ENCODE assay signal across 21 cellular contexts in genomic region chr10:117554371-117554770, GRCh38. TPM values are rescaled to one million over a fixed set of nuclear protein-coding genes. Genes with fewer than 3 reads are reported as not detected.
"Had no signal": no experiment of that assay in that cellular context is flagged by ENCODE, and none has a peak within 500 bp of the region (broad histone marks: within the 10 kb centered on the region; RNA-seq: fewer than 3 reads in every experiment).

No MANE protein-coding gene starts in this region.

- H3K4me3 ChIP-seq: heart right ventricle, prostate gland, right lobe of liver, thoracic aorta had no signal

- ATAC-seq: activated naive CD8-positive, alpha-beta T cell treated with anti-CD3 and anti-CD28 coated beads, Interleukin-2, amount 50 U/mL, for 24 hours; activated T-cell treated with anti-CD3 and anti-CD28 coated beads, Interleukin-2, amount 50 U/mL, for 72 hours; effector memory CD8-positive, alpha-beta T cell; left lobe of liver; right lobe of liver; stimulated activated effector memory CD8-positive, alpha-beta T cell treated with anti-CD3 and anti-CD28 coated beads, Interleukin-12 subunit alpha, Interleukin-12 subunit beta, amount 100 ng/mL, for 72 hours had no signal

- H3K27ac ChIP-seq: breast epithelium, epithelial cell of prostate, heart right ventricle, prostate gland, right lobe of liver, thoracic aorta had no signal

- H3K9me3 ChIP-seq: breast epithelium, heart right ventricle, prostate gland, right lobe of liver, thoracic aorta had no signal

- H3K36me3 ChIP-seq: breast epithelium, heart right ventricle, prostate gland, right lobe of liver, thoracic aorta had no signal

- H3K9me3 Mint-ChIP-seq: activated naive CD8-positive, alpha-beta T cell treated with anti-CD3 and anti-CD28 coated beads, Interleukin-2, amount 50 U/mL, for 24 hours; activated T-cell treated with anti-CD3 and anti-CD28 coated beads, Interleukin-2, amount 50 U/mL, for 72 hours; effector memory CD8-positive, alpha-beta T cell; stimulated activated effector memory CD8-positive, alpha-beta T cell treated with anti-CD3 and anti-CD28 coated beads, Interleukin-12 subunit alpha, Interleukin-12 subunit beta, amount 100 ng/mL, for 72 hours had no signal

- H3K4me3 Mint-ChIP-seq: activated naive CD8-positive, alpha-beta T cell treated with anti-CD3 and anti-CD28 coated beads, Interleukin-2, amount 50 U/mL, for 24 hours; activated T-cell treated with anti-CD3 and anti-CD28 coated beads, Interleukin-2, amount 50 U/mL, for 72 hours; effector memory CD8-positive, alpha-beta T cell; naive B cell; stimulated activated effector memory CD8-positive, alpha-beta T cell treated with anti-CD3 and anti-CD28 coated beads, Interleukin-12 subunit alpha, Interleukin-12 subunit beta, amount 100 ng/mL, for 72 hours had no signal

- H3K27ac Mint-ChIP-seq: activated naive CD8-positive, alpha-beta T cell treated with anti-CD3 and anti-CD28 coated beads, Interleukin-2, amount 50 U/mL, for 24 hours; activated T-cell treated with anti-CD3 and anti-CD28 coated beads, Interleukin-2, amount 50 U/mL, for 72 hours; effector memory CD8-positive, alpha-beta T cell; naive B cell; stimulated activated effector memory CD8-positive, alpha-beta T cell treated with anti-CD3 and anti-CD28 coated beads, Interleukin-12 subunit alpha, Interleukin-12 subunit beta, amount 100 ng/mL, for 72 hours had no signal

- DNase-seq: activated CD4-positive, alpha-beta T cell treated with anti-CD3 and anti-CD28 coated beads for 48 hours; activated CD8-positive, alpha-beta memory T cell treated with anti-CD3 and anti-CD28 coated beads, Interleukin-2, amount 50 U/mL, for 48 hours; activated naive CD4-positive, alpha-beta T cell; activated naive CD8-positive, alpha-beta T cell treated with anti-CD3 and anti-CD28 coated beads, Interleukin-2, amount 50 U/mL, for 24 hours; activated T-cell treated with anti-CD3 and anti-CD28 coated beads, Interleukin-2, amount 50 U/mL, for 72 hours; dermis blood vessel endothelial cell; effector memory CD8-positive, alpha-beta T cell; foreskin melanocyte; heart right ventricle; islet precursor cell; naive B cell; occipital lobe; right lobe of liver; T-helper 2 cell had no signal

- H3K4me1 ChIP-seq: prostate gland, right lobe of liver had no signal

RNA-seq across cellular contexts. Expression of gene EMX2, which starts 11.8 kb away (rescaled TPM):
- total RNA-seq: activated T-cell treated with anti-CD3 and anti-CD28 coated beads, Interleukin-2, amount 50 U/mL, for 72 hours; fibroblast of lung; left lobe of liver; right lobe of liver; thoracic aorta had no signal
